In the genomic region with DNA sequence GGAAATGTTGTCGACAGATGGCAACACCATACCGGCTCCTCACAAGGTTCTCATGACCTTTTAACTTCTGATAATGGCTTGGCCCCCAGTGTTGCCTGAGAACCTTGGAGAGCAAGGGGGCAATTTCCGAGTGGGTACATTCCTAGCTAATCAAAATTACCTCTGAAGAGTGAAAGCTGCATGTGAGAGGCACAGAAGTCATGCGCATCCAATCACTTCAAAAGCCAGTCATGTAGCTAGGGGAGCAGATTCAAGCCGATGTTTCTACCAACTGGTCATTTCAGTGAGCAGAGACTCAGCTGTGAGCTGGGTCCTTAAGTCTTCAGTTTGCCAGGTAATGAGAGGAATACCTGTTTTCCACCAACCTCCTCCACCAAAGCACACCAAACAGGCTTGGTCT, we compare ENCODE assay signal across 39 cellular contexts.
"Had no signal": no experiment of that assay in that cellular context is flagged by ENCODE, and none has a peak within 500 bp of the region (broad histone marks: within the 10 kb centered on the region; RNA-seq: fewer than 3 reads in every experiment).

No MANE protein-coding gene starts in this region.

- H3K36me3 Mint-ChIP-seq: activated CD4-positive, alpha-beta memory T cell treated with anti-CD3 and anti-CD28 coated beads for 36 hours; activated naive CD4-positive, alpha-beta T cell treated with anti-CD3 and anti-CD28 coated beads, Interleukin-2, amount 50 U/mL, for 72 hours; activated naive CD8-positive, alpha-beta T cell treated with anti-CD3 and anti-CD28 coated beads for 36 hours had no signal

- DNase-seq: activated B cell treated with CpG ODN at 0.5 μM for 24 hours; activated CD4-positive, alpha-beta memory T cell treated with anti-CD3 and anti-CD28 coated beads for 36 hours; activated CD4-positive, alpha-beta T cell treated with anti-CD3 and anti-CD28 coated beads for 4 hours; activated CD4-positive, alpha-beta T cell treated with anti-CD3 and anti-CD28 coated beads, Interleukin-2, amount 10 ng/mL, durations not matched to agents 24 days and 14 days; activated CD4-positive, alpha-beta T cell treated with anti-CD3 and anti-CD28 coated beads, Interleukin-2, amount 50 U/mL, for 1 hour; activated CD4-positive, alpha-beta T cell treated with anti-CD3 and anti-CD28 coated beads, Interleukin-2, amount 50 U/mL, for 4 hours; activated CD4-positive, CD25-positive, alpha-beta regulatory T cell treated with anti-CD3 and anti-CD28 coated beads, Interleukin-2, amount 50 U/mL, for 72 hours; activated CD8-positive, alpha-beta memory T cell treated with anti-CD3 and anti-CD28 coated beads, Interleukin-2, amount 50 U/mL, for 4 hours; activated CD8-positive, alpha-beta T cell treated with anti-CD3 and anti-CD28 coated beads for 36 hours; activated effector memory CD4-positive, alpha-beta T cell treated with anti-CD3 and anti-CD28 coated beads, Interleukin-2, amount 50 U/mL, for 16 hours; activated gamma-delta T cell treated with Interleukin-2 at 50 U/mL for 16 hours; activated naive CD4-positive, alpha-beta T cell; activated naive CD4-positive, alpha-beta T cell treated with anti-CD3 and anti-CD28 coated beads for 36 hours; activated naive CD4-positive, alpha-beta T cell treated with anti-CD3 and anti-CD28 coated beads, Interleukin-2, amount 50 U/mL, for 16 hours; activated naive CD8-positive, alpha-beta T cell treated with anti-CD3 and anti-CD28 coated beads for 36 hours; activated T-cell treated with anti-CD3 and anti-CD28 coated beads for 4 hours; activated T-cell treated with anti-CD3 and anti-CD28 coated beads, Interleukin-2, amount 50 U/mL, for 1 hour; activated T-cell treated with anti-CD3 and anti-CD28 coated beads, Interleukin-2, amount 50 U/mL, for 4 hours; activated T-cell treated with anti-CD3 and anti-CD28 coated beads, Interleukin-2, amount 50 U/mL, for 72 hours; adrenal gland; amniotic stem cell; aorta; body of pancreas; brain microvascular endothelial cell; caudate nucleus; cerebellar nuclear complex; T-helper 2 cell; T-helper 9 cell had no signal

- FAIRE-seq: astrocyte, TTC549 had no signal

- H3K9me3 ChIP-seq: adrenal gland, body of pancreas, breast epithelium had no signal

- H3K27me3 Mint-ChIP-seq: activated CD4-positive, alpha-beta memory T cell treated with anti-CD3 and anti-CD28 coated beads for 36 hours had no signal

- H3K4me3 ChIP-seq: adrenal gland, body of pancreas, breast epithelium, cardiac muscle cell had no signal

- H3K4me3 Mint-ChIP-seq: activated B cell treated with CpG ODN at 0.5 μM for 24 hours; activated CD4-positive, alpha-beta memory T cell treated with anti-CD3 and anti-CD28 coated beads for 36 hours; activated CD4-positive, alpha-beta T cell treated with anti-CD3 and anti-CD28 coated beads, Interleukin-2, amount 10 ng/mL, durations not matched to agents 24 days and 14 days; activated CD8-positive, alpha-beta T cell treated with anti-CD3 and anti-CD28 coated beads for 36 hours; activated naive CD4-positive, alpha-beta T cell treated with anti-CD3 and anti-CD28 coated beads for 36 hours; activated naive CD8-positive, alpha-beta T cell treated with anti-CD3 and anti-CD28 coated beads for 36 hours; activated T-cell treated with anti-CD3 and anti-CD28 coated beads, Interleukin-2, amount 50 U/mL, for 4 hours; activated T-cell treated with anti-CD3 and anti-CD28 coated beads, Interleukin-2, amount 50 U/mL, for 72 hours; activated T-helper 1 cell treated with anti-CD3 and anti-CD28 coated beads, Interleukin-12 subunit alpha, Interleukin-12 subunit beta, Interleukin-2, Interleukin-4 antibody, amounts not matched to agents 30 ng/mL and 10 ng/mL and 1 ng/mL, durations not matched to agents 14 hours and 24 hours and 36 hours; activated T-helper 17 cell treated with anti-CD3 and anti-CD28 coated beads, Interleukin-2, amount 50 U/mL, for 72 hours; central memory CD8-positive, alpha-beta T cell; T-helper 1 cell treated with Interleukin-12 subunit alpha and Interleukin-12 subunit beta and Interleukin-4 antibody, amounts not matched to agents 30 μg/mL and 1 μg/mL, for 36 hours; T-helper 2 cell treated with Interferon-gamma antibody and Interleukin-4, amounts not matched to agents 5 μg/mL and 100 μg/mL, for 36 hours had no signal

- H3K27me3 ChIP-seq: adrenal gland, body of pancreas, brain microvascular endothelial cell, breast epithelium, cardiac muscle cell had no signal

- H3K4me1 Mint-ChIP-seq: activated CD4-positive, alpha-beta T cell treated with anti-CD3 and anti-CD28 coated beads, Interleukin-2, amount 10 ng/mL, durations not matched to agents 24 days and 14 days; activated naive CD8-positive, alpha-beta T cell treated with anti-CD3 and anti-CD28 coated beads for 36 hours; activated T-helper 17 cell treated with anti-CD3 and anti-CD28 coated beads, Interleukin-2, amount 50 U/mL, for 72 hours had no signal

- H3K4me1 ChIP-seq: adrenal gland, body of pancreas had no signal

- H3K9me3 Mint-ChIP-seq: activated CD4-positive, alpha-beta memory T cell treated with anti-CD3 and anti-CD28 coated beads for 36 hours; activated CD8-positive, alpha-beta T cell treated with anti-CD3 and anti-CD28 coated beads for 36 hours; activated naive CD4-positive, alpha-beta T cell treated with anti-CD3 and anti-CD28 coated beads for 36 hours; activated naive CD4-positive, alpha-beta T cell treated with anti-CD3 and anti-CD28 coated beads, Interleukin-2, amount 50 U/mL, for 72 hours; activated naive CD8-positive, alpha-beta T cell treated with anti-CD3 and anti-CD28 coated beads for 36 hours; activated T-cell treated with anti-CD3 and anti-CD28 coated beads, Interleukin-2, amount 50 U/mL, for 4 hours; activated T-cell treated with anti-CD3 and anti-CD28 coated beads, Interleukin-2, amount 50 U/mL, for 72 hours; activated T-helper 1 cell treated with anti-CD3 and anti-CD28 coated beads, Interleukin-12 subunit alpha, Interleukin-12 subunit beta, Interleukin-2, Interleukin-4 antibody, amounts not matched to agents 30 ng/mL and 10 ng/mL and 1 ng/mL, durations not matched to agents 14 hours and 24 hours and 36 hours; activated T-helper 17 cell treated with anti-CD3 and anti-CD28 coated beads, Interleukin-2, amount 50 U/mL, for 72 hours; central memory CD8-positive, alpha-beta T cell; T-helper 1 cell treated with Interleukin-12 subunit alpha and Interleukin-12 subunit beta and Interleukin-4 antibody, amounts not matched to agents 30 μg/mL and 1 μg/mL, for 36 hours; T-helper 2 cell treated with Interferon-gamma antibody and Interleukin-4, amounts not matched to agents 5 μg/mL and 100 μg/mL, for 36 hours had no signal

- H3K27ac ChIP-seq: adrenal gland, body of pancreas, brain microvascular endothelial cell, breast epithelium, VCaP had no signal

- ATAC-seq: activated CD8-positive, alpha-beta T cell treated with anti-CD3 and anti-CD28 coated beads for 36 hours; activated naive CD4-positive, alpha-beta T cell treated with anti-CD3 and anti-CD28 coated beads, Interleukin-2, amount 50 U/mL, for 72 hours; activated T-cell treated with anti-CD3 and anti-CD28 coated beads, Interleukin-2, amount 50 U/mL, for 4 hours; activated T-cell treated with anti-CD3 and anti-CD28 coated beads, Interleukin-2, amount 50 U/mL, for 72 hours; activated T-helper 17 cell treated with anti-CD3 and anti-CD28 coated beads, Interleukin-2, amount 50 U/mL, for 72 hours; body of pancreas had no signal

- H3K27ac Mint-ChIP-seq: activated B cell treated with CpG ODN at 0.5 μM for 24 hours; activated CD4-positive, alpha-beta memory T cell treated with anti-CD3 and anti-CD28 coated beads for 36 hours; activated CD4-positive, alpha-beta T cell treated with anti-CD3 and anti-CD28 coated beads, Interleukin-2, amount 10 ng/mL, durations not matched to agents 24 days and 14 days; activated CD8-positive, alpha-beta T cell treated with anti-CD3 and anti-CD28 coated beads for 36 hours; activated naive CD4-positive, alpha-beta T cell treated with anti-CD3 and anti-CD28 coated beads for 36 hours; activated naive CD4-positive, alpha-beta T cell treated with anti-CD3 and anti-CD28 coated beads, Interleukin-2, amount 50 U/mL, for 72 hours; activated naive CD8-positive, alpha-beta T cell treated with anti-CD3 and anti-CD28 coated beads for 36 hours; activated T-cell treated with anti-CD3 and anti-CD28 coated beads, Interleukin-2, amount 50 U/mL, for 72 hours; activated T-helper 1 cell treated with anti-CD3 and anti-CD28 coated beads, Interleukin-12 subunit alpha, Interleukin-12 subunit beta, Interleukin-2, Interleukin-4 antibody, amounts not matched to agents 30 ng/mL and 10 ng/mL and 1 ng/mL, durations not matched to agents 14 hours and 24 hours and 36 hours; activated T-helper 17 cell treated with anti-CD3 and anti-CD28 coated beads, Interleukin-2, amount 50 U/mL, for 72 hours; T-helper 1 cell treated with Interleukin-12 subunit alpha and Interleukin-12 subunit beta and Interleukin-4 antibody, amounts not matched to agents 30 μg/mL and 1 μg/mL, for 36 hours; T-helper 2 cell treated with Interferon-gamma antibody and Interleukin-4, amounts not matched to agents 5 μg/mL and 100 μg/mL, for 36 hours had no signal

- H3K36me3 ChIP-seq: adrenal gland, brain microvascular endothelial cell, breast epithelium, cardiac muscle cell had no signal
